ENCODE assay signal across 1 cellular context in genomic region chr4:25993564-25994185, GRCh38.
TF ChIP-seq lines count a peak whose summit lies in the region.

No MANE protein-coding gene starts in this region.

TF ChIP-seq in K562, 482 proteins besides CTCF, POLR2A, EP300 and RAD21 (continued from another document):
- TF ChIP-seq PBX2 (CRISPR knock-in tag; IDR thresholded peaks at IDR 0.05; ENCODE audit: low read depth): no peak
- peak; percentile 68 for TF ChIP-seq PBX2 (tag; conservative IDR thresholded peaks at IDR 0.05; ENCODE audit: low read depth)
